ENCODE assay signal across 9 cellular contexts in the genomic region with DNA sequence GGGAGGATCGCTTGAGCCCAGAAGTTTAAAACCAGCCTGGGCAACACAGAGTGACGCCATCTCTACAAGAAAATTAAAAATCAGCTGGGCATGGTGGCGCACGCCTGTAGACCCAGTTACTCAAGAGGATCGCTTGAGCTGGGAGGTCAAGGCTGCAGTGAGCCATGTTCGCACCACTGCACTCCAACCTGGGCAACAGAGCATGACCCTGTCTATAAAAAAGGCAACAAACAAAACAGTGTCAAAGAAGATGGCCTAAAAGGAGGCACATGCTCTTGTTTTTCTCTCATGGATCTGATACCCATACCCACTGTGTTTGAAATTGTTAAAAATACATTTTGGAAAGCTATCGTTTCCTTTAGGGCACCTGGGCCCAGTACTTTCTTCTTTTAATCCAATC.
DNase-seq lines count a peak whose midpoint lies in the region; ATAC-seq and TF ChIP-seq lines count a peak whose summit lies in the region.
"Had no signal": no experiment of that assay in that cellular context is flagged by ENCODE, and none has a peak within 500 bp of the region (broad histone marks: within the 10 kb centered on the region; RNA-seq: fewer than 3 reads in every experiment).

No MANE protein-coding gene starts in this region.

- H3K4me1 Mint-ChIP-seq in IgD-negative memory B cell, result peaks cover 22 to 29% (median 27%) of the 10 kb centered on the region in 3 donors

- H3K36me3 ChIP-seq in colonic mucosa, result no peaks in the 10 kb centered on the region
- no peaks in the 10 kb centered on the region for H3K36me3 ChIP-seq in prostate gland

- H3K36me3 Mint-ChIP-seq in IgD-negative memory B cell, result peaks cover 11% of the 10 kb centered on the region

- TF ChIP-seq POLR2A in prostate gland (IDR thresholded peaks at IDR 0.05), result no peak

- 86% methylated on average over 7 of the region's 7 CpGs for WGBS in prostate gland

- TF ChIP-seq CTCF in AG04450 (IDR thresholded peaks at IDR 0.05; ENCODE audit: low read depth, low read length), result no peak
- no peak for TF ChIP-seq CTCF in colonic mucosa (IDR thresholded peaks at IDR 0.05)
- TF ChIP-seq CTCF in prostate gland (IDR thresholded peaks at IDR 0.05), result no peak

- H3K4me3 Mint-ChIP-seq in IgD-negative memory B cell, result peak overlapping the region in 3 of 4 donors; percentile 10 to 86 (median 85)

- H3K27me3 Mint-ChIP-seq in IgD-negative memory B cell, result no peaks in the 10 kb centered on the region

- POLR2A ChIA-PET in AG04450 (lab: Yijun Ruan, JAX), result interaction anchor here (1.4 kb wide), 1 partner anchor 16 kb away, joined by 5 read pairs; no protein-coding TSS in a partner anchor

- H3K4me3 ChIP-seq in AG04450 (ENCODE audit: low read depth, low read length), result peak overlapping the region; percentile 39
- H3K4me3 ChIP-seq in colonic mucosa, result no peak overlapping the region
- H3K4me3 ChIP-seq in prostate gland, result no peak overlapping the region

- ATAC-seq in left colon (no peak), GM19452 (IDR thresholded peaks at IDR 0.05; ENCODE audit: unreplicated experiment) (no peak)

- CTCF ChIA-PET in AG04450 (lab: Charles Lee), result interaction anchor here (2.8 kb wide), 1 partner anchor 217 kb away, joined by 13 read pairs; no protein-coding TSS in a partner anchor

- intact Hi-C loops in colonic mucosa (cut with DNase I), result no loop called here
- intact Hi-C loops in prostate gland (cut with DNase I), result no loop called here
- intact Hi-C loops in left colon (cut with DNase I, micrococcal nuclease), result no loop called here

- no peaks in the 10 kb centered on the region for H3K9me3 Mint-ChIP-seq in IgD-negative memory B cell

- H3K4me1 ChIP-seq in colonic mucosa, result no peaks in the 10 kb centered on the region
- peaks cover 8% of the 10 kb centered on the region for H3K4me1 ChIP-seq in prostate gland (replicated peaks)

- DNase-seq in AG04450 (ENCODE audit: low read depth, low spot score) (no peak), colonic mucosa (no peak), prostate gland (ENCODE audit: low spot score) (no peak), left colon (no peak), UCSD-AML1 (lab: John Stamatoyannopoulos, UW; ENCODE audit: unreplicated experiment) (no peak)
- no peak for DNase-seq in stimulated activated CD4-positive, alpha-beta T cell treated with anti-CD3 and anti-CD28 coated beads, Interleukin-2, amount 100 ng/mL, for 24 hours
- DNase-seq: NCI-H1694 had no signal

- H3K27me3 ChIP-seq in AG04450 (ENCODE audit: control insufficient read depth, insufficient read depth, low read length), result no peaks in the 10 kb centered on the region
- H3K27me3 ChIP-seq in colonic mucosa, result no peaks in the 10 kb centered on the region
- no peaks in the 10 kb centered on the region for H3K27me3 ChIP-seq in prostate gland (replicated peaks; ENCODE audit: insufficient read depth)

- H3K27ac ChIP-seq in AG04450 (ENCODE audit: low read depth, low read length), result peak overlapping the region; percentile 88
- H3K27ac ChIP-seq in colonic mucosa, result peak overlapping the region; percentile 48
- peak overlapping the region; percentile 33 to 57 for H3K27ac ChIP-seq in prostate gland

- peak overlapping the region; percentile 3 to 96 (median 86) for H3K27ac Mint-ChIP-seq in IgD-negative memory B cell

- H3K9ac ChIP-seq in colonic mucosa (ENCODE audit: low read depth in 2 of 2, low read length in 2 of 2), result no peak overlapping the region

- no peaks in the 10 kb centered on the region for H3K9me3 ChIP-seq in AG04450 (ENCODE audit: control insufficient read depth, insufficient read depth, low read length)
- no peaks in the 10 kb centered on the region for H3K9me3 ChIP-seq in colonic mucosa
- H3K9me3 ChIP-seq in prostate gland, result no peaks in the 10 kb centered on the region
